In the genomic region with DNA sequence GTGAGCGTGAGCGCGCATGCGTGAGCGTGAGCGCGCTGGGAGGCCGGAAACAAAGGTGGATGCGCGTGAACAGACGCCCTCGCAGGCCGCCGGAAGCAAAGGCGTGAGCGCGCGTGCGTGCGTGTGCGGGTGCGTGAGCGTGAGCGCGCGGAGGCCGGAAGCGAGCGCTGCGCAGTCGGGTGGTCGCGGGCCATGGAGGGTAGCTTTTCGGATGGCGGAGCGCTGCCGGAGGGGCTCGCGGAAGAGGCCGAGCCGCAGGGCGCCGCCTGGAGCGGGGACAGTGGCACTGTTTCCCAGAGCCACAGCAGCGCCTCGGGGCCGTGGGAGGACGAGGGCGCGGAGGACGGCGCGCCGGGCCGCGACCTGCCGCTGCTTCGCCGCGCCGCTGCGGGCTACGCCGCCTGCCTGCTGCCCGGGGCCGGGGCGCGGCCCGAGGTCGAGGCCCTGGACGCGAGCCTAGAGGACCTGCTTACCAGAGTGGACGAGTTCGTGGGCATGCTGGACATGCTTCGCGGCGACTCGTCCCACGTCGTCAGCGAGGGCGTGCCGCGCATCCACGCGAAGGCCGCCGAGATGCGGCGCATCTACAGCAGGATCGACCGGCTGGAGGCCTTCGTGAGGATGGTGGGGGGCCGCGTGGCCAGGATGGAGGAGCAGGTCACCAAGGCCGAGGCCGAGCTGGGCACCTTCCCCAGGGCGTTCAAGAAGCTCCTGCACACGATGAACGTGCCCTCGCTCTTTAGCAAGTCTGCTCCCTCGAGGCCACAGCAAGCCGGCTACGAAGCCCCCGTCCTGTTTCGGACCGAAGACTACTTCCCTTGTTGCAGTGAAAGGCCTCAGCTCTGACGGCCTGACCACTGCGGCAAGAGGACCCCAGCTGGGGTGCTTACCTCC, we compare ENCODE assay signal across 8 cellular contexts. TPM values are rescaled to one million over a fixed set of nuclear protein-coding genes. Genes with fewer than 3 reads are reported as not detected.
A peak's percentile ranks its signal among the peaks of the same experiment; 100 is the strongest.
DNase-seq lines count a peak whose midpoint lies in the region; FAIRE-seq and TF ChIP-seq lines count a peak whose summit lies in the region.

A gene with protein sequence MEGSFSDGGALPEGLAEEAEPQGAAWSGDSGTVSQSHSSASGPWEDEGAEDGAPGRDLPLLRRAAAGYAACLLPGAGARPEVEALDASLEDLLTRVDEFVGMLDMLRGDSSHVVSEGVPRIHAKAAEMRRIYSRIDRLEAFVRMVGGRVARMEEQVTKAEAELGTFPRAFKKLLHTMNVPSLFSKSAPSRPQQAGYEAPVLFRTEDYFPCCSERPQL (plus strand): TSS at position 157 of the 894 bp plus-strand sequence. CDS start 36 bp downstream, at position 193.

- H3K27ac ChIP-seq in SJSA1 (peak within 1 kb of the TSS; percentile 59; the same call in 1 of the 2 replicates), neutrophil (peak within 1 kb of the TSS; percentile 96)

- no peaks in the 10 kb centered on the region for H3K36me3 ChIP-seq in ES-I3 (ENCODE audit: insufficient read depth, low read length)
- no peaks in the 10 kb centered on the region for H3K36me3 ChIP-seq in Loucy (ENCODE audit: insufficient read depth, low read length)
- H3K36me3 ChIP-seq in SJSA1 = peaks cover 12% of the 10 kb centered on the region; the same call in 1 of the 2 replicates
- no peaks in the 10 kb centered on the region for H3K36me3 ChIP-seq in neutrophil

- H3K9ac ChIP-seq in ES-I3 (ENCODE audit: low read depth, low read length) (peak within 1 kb of the TSS; percentile 84), Loucy (ENCODE audit: low read depth, low read length, poor library complexity, severe bottlenecking) (peak within 1 kb of the TSS; percentile 86)

- H3K4me2 ChIP-seq in Loucy (ENCODE audit: low read depth, low read length, poor library complexity, severe bottlenecking) = peak within 1 kb of the TSS; percentile 99

- H3K4me3 ChIP-seq in Loucy (ENCODE audit: low read length, poor library complexity, severe bottlenecking) (peak within 1 kb of the TSS; percentile 98), SJSA1 (peak within 1 kb of the TSS; percentile 92), neutrophil (ENCODE audit: low read depth in 1 of 2, low read length in 1 of 2) (peak within 1 kb of the TSS; percentile 91 to 95)

- DNase-seq in H54 (ENCODE audit: insufficient read length, low spot score) (peak; percentile 60), SJSA1 (ENCODE audit: low read depth in 1 of 2, low spot score in 2 of 2) (peak; percentile 72 to 81), frontal cortex (ENCODE audit: low spot score in 2 of 2) (peak; percentile 93 to 95)
- DNase-seq in activated naive CD4-positive, alpha-beta T cell (lab: John Stamatoyannopoulos, UW) = peak; percentile 65 to 84 (median 74)

- no peaks in the 10 kb centered on the region for H3F3A ChIP-seq in Loucy (ENCODE audit: low read depth)

- FAIRE-seq in H54 (lab: Jason Lieb, UNC) (no peak), frontal cortex (lab: Jason Lieb, UNC) (no peak)

- peak within 1 kb of the TSS; percentile 97 for H2AFZ ChIP-seq in Loucy (ENCODE audit: low read length)

- no peaks in the 10 kb centered on the region for H3K9me3 ChIP-seq in ES-I3 (ENCODE audit: control insufficient read depth, insufficient read depth, low read length)
- H3K9me3 ChIP-seq in Loucy (ENCODE audit: insufficient read depth, low read depth, low read length) = no peaks in the 10 kb centered on the region
- H3K9me3 ChIP-seq in SJSA1 (replicated peaks) = no peaks in the 10 kb centered on the region
- no peaks in the 10 kb centered on the region for H3K9me3 ChIP-seq in neutrophil

- no peaks in the 10 kb centered on the region for H3K9me2 ChIP-seq in Loucy (replicated peaks; ENCODE audit: low read depth, low read length)

- peaks cover 24% of the 10 kb centered on the region for H3K79me2 ChIP-seq in Loucy (ENCODE audit: insufficient read depth, low read length)

- TF ChIP-seq POLR2A in H54 (IDR thresholded peaks at IDR 0.05; ENCODE audit: low read depth, low read length) = peak; percentile 75

- no peaks in the 10 kb centered on the region for H3K4me1 ChIP-seq in ES-I3 (ENCODE audit: insufficient read depth, low read length)
- H3K4me1 ChIP-seq in Loucy (ENCODE audit: insufficient read depth, low read length, poor library complexity, severe bottlenecking) = peaks cover 20% of the 10 kb centered on the region
- no peaks in the 10 kb centered on the region for H3K4me1 ChIP-seq in SJSA1 (replicated peaks)
- peaks cover 24 to 37% of the 10 kb centered on the region in 2 experiments for H3K4me1 ChIP-seq in neutrophil (ENCODE audit: control insufficient read depth in 1 of 2, insufficient read depth in 1 of 2, low read depth in 1 of 2, low read length in 1 of 2)

- H4K20me1 ChIP-seq in Loucy (ENCODE audit: insufficient read depth, low read length, poor library complexity, severe bottlenecking) = peaks cover 22% of the 10 kb centered on the region

- TF ChIP-seq CTCF in Loucy (conservative IDR thresholded peaks at IDR 0.05; ENCODE audit: low read length) (no peak), neutrophil (IDR thresholded peaks at IDR 0.05) (peak; percentile 48), subcutaneous adipose tissue (IDR thresholded peaks at IDR 0.05; ENCODE audit: low read depth) (no peak)

- no peaks in the 10 kb centered on the region for H3K27me3 ChIP-seq in Loucy (ENCODE audit: insufficient read depth, low read length, poor library complexity, severe bottlenecking)
- no peaks in the 10 kb centered on the region for H3K27me3 ChIP-seq in SJSA1 (replicated peaks)
- H3K27me3 ChIP-seq in neutrophil = no peaks in the 10 kb centered on the region

RNA-seq across cellular contexts. Expression of the gene that starts here (rescaled TPM):
- total RNA-seq in SJSA1 (2014; rRNA removed; shearing (Covaris generic)) = 14.4 and 25.0 TPM in 2 replicates
- total RNA-seq in frontal cortex (10.2 TPM), subcutaneous adipose tissue (10 to 100 TPM in 3 of 4 donors, 1 to 10 TPM in 1; 6.4 to 15.3 (median 13.1) TPM)

Comparison
In these comparisons a context has a peak if more than half of its experiments do, and no peak if none do; other contexts are left out.
1. Peak in every context shown above with its lines: DNase-seq, H3K4me3 ChIP-seq and H3K27ac ChIP-seq.